In the genomic region with DNA sequence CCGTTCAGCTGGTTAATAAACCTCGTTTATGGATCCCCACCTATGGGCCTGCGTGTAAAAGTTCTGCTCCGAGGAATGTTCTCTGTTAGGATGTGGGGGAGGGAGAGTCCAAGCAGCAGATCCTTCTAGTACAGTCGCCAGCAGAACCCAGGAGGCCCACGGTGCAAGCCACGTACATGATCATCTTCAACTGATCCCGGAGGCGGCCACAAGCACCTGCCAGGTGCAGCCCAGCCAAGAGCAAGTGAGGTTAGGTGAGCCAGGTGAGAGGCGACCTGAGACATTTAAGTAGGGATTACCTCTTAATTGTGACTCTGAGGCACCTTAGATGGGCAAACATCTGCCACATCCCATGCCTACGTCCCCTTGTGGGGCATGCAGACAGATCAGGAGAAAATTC, we compare ENCODE assay signal across 26 cellular contexts. TPM values are rescaled to one million over a fixed set of nuclear protein-coding genes. Genes with fewer than 3 reads are reported as not detected.
"Had no signal": no experiment of that assay in that cellular context is flagged by ENCODE, and none has a peak within 500 bp of the region (broad histone marks: within the 10 kb centered on the region; RNA-seq: fewer than 3 reads in every experiment).

No MANE protein-coding gene starts in this region.

- H2AFZ ChIP-seq: hepatocyte, parathyroid adenoma had no signal

- H3K9me3 ChIP-seq: gastrocnemius medialis, suprapubic skin, thyroid gland had no signal

- DNase-seq: effector CD8-positive, alpha-beta T cell; endodermal cell; foreskin fibroblast; gastrocnemius medialis; heart left ventricle; kidney glomerular epithelial cell; natural killer cell; right cardiac atrium; stimulated activated CD4-positive, alpha-beta T cell treated with anti-CD3 and anti-CD28 coated beads, Interleukin-15, amount 100 ng/mL, for 24 hours; stimulated activated CD4-positive, alpha-beta T cell treated with anti-CD3 and anti-CD28 coated beads, Interleukin-2, amount 100 ng/mL, for 48 hours; stimulated activated naive B cell treated with anti-CD40 and anti-IgM and Interleukin-4, amounts not matched to agents 10 μg/mL and 1 μg/mL and 100 μg/mL, for 72 hours; thyroid gland; trophoblast cell had no signal

- ATAC-seq: esophagus mucosa; gastrocnemius medialis; natural killer cell; stimulated activated naive B cell treated with anti-CD40 and anti-IgM and Interleukin-4, amounts not matched to agents 10 μg/mL and 1 μg/mL and 100 μg/mL, for 72 hours had no signal

- H3K4me3 Mint-ChIP-seq: endodermal cell; memory B cell; natural killer cell; neural crest cell; stimulated activated naive B cell treated with anti-CD40 and anti-IgM and Interleukin-4, amounts not matched to agents 10 μg/mL and 1 μg/mL and 100 μg/mL, for 72 hours; stimulated activated naive CD8-positive, alpha-beta T cell treated with anti-CD3 and anti-CD28 coated beads, Interleukin-15, Interleukin-2, amounts not matched to agents 100 ng/mL and 50 ng/mL, for 24 hours had no signal

- H3K4me1 ChIP-seq: gastrocnemius medialis, heart left ventricle, thyroid gland had no signal

- H3K9ac ChIP-seq: parathyroid adenoma had no signal

- H3K4me2 ChIP-seq: hepatocyte had no signal

- H3K36me3 ChIP-seq: cardiac muscle cell, gastrocnemius medialis, heart left ventricle, suprapubic skin, thyroid gland had no signal

- H3K36me3 Mint-ChIP-seq: memory B cell; natural killer cell; stimulated activated naive B cell treated with anti-CD40 and anti-IgM and Interleukin-4, amounts not matched to agents 10 μg/mL and 1 μg/mL and 100 μg/mL, for 72 hours had no signal

- H3K4me1 Mint-ChIP-seq: memory B cell; natural killer cell; stimulated activated naive B cell treated with anti-CD40 and anti-IgM and Interleukin-4, amounts not matched to agents 10 μg/mL and 1 μg/mL and 100 μg/mL, for 72 hours had no signal

- H3K27ac Mint-ChIP-seq: endodermal cell; memory B cell; natural killer cell; progenitor cell of endocrine pancreas; stimulated activated naive CD8-positive, alpha-beta T cell treated with anti-CD3 and anti-CD28 coated beads, Interleukin-15, Interleukin-2, amounts not matched to agents 100 ng/mL and 50 ng/mL, for 24 hours had no signal

- H3K9me3 Mint-ChIP-seq: natural killer cell had no signal

- H3K79me2 ChIP-seq: hepatocyte, parathyroid adenoma had no signal

- H3K27me3 Mint-ChIP-seq: stimulated activated naive CD8-positive, alpha-beta T cell treated with anti-CD3 and anti-CD28 coated beads, Interleukin-15, Interleukin-2, amounts not matched to agents 100 ng/mL and 50 ng/mL, for 24 hours had no signal

- H3K4me3 ChIP-seq: cardiac muscle cell, gastrocnemius medialis, heart left ventricle, hepatocyte, lung, skin epidermis, suprapubic skin, thyroid gland had no signal

- H3K27me3 ChIP-seq: cardiac muscle cell, gastrocnemius medialis, hepatocyte, suprapubic skin, thyroid gland had no signal

- H3K27ac ChIP-seq: cardiac muscle cell, epithelial cell of prostate, gastrocnemius medialis, parathyroid adenoma, skin epidermis, suprapubic skin, thyroid gland had no signal

RNA-seq across cellular contexts. Expression of a gene that starts 18.0 kb away (rescaled TPM):
- total RNA-seq: mononuclear cell had no signal
